ENCODE assay signal across 29 cellular contexts in the genomic region with DNA sequence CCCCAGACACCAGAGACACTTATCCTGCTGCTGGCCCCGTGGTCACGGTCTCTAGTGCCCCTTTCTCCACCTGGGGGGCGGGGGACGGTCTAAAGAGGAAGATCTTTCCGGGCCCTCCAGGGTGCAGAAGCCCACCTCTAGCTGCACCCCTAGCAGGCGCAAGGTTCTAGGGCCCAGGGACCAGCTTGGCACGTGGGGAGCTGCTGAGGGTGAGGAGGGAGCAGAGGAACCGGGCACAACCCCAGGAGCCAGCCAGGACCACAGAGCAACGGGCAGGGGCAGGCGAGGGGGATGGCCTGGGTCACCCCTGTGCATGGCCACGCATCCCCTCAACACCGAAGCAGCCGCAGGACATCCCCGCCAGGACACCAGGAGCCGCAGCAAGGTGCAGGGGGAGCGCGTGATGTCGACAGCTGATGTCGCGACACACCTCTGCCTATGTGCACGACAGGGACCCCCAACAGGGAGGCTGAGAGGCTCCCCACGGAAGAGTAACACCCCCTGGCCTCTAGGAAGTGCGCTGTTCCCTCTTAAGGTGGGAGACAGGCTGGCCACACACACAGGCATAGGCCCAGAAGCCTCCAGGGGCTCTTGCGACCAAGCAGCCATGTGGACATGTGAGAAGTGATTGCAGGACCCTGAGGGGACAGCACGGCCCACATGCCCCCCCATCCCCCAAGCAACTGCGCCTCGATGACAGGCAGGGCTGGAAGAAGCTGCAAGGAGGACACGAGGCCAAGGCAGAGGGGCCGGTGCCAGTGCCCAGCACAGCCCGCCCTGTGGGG. TPM values are rescaled to one million over a fixed set of nuclear protein-coding genes. Genes with fewer than 3 reads are reported as not detected.
"Had no signal": no experiment of that assay in that cellular context is flagged by ENCODE, and none has a peak within 500 bp of the region (broad histone marks: within the 10 kb centered on the region; RNA-seq: fewer than 3 reads in every experiment).

No MANE protein-coding gene starts in this region.

- DNase-seq: activated CD4-positive, alpha-beta T cell treated with anti-CD3 and anti-CD28 coated beads for 4 hours; activated CD4-positive, alpha-beta T cell treated with anti-CD3 and anti-CD28 coated beads, Interleukin-2, amount 50 U/mL, for 4 hours; activated effector memory CD4-positive, alpha-beta T cell treated with Interleukin-2 at 50 U/mL for 16 hours; activated naive CD4-positive, alpha-beta T cell treated with Interleukin-2 at 50 U/mL for 16 hours; activated T-cell treated with anti-CD3 and anti-CD28 coated beads for 4 hours; anterior cingulate cortex; dermis blood vessel endothelial cell; effector CD8-positive, alpha-beta T cell; esophagus squamous epithelium; foreskin melanocyte; islet precursor cell; left cardiac atrium; naive thymus-derived CD4-positive, alpha-beta T cell; nucleus accumbens; stimulated activated CD4-positive, alpha-beta T cell treated with anti-CD3 and anti-CD28 coated beads, Interleukin-12 subunit alpha, Interleukin-12 subunit beta, amount 100 ng/mL, for 4 hours; stimulated activated CD4-positive, alpha-beta T cell treated with anti-CD3 and anti-CD28 coated beads, Interleukin-4, amount 100 ng/mL, for 1 hour; stimulated activated naive CD8-positive, alpha-beta T cell treated with anti-CD3 and anti-CD28 coated beads, Interleukin-15, amount 100 ng/mL, for 72 hours; T-helper 9 cell; thyroid gland; upper lobe of right lung had no signal

- H3K79me2 ChIP-seq: parathyroid adenoma had no signal

- H3K27me3 ChIP-seq: esophagus squamous epithelium, right lobe of liver, thyroid gland, upper lobe of right lung had no signal

- H3K9ac ChIP-seq: parathyroid adenoma had no signal

- ATAC-seq: left cardiac atrium; naive thymus-derived CD4-positive, alpha-beta T cell; right lobe of liver; stimulated activated naive CD8-positive, alpha-beta T cell treated with anti-CD3 and anti-CD28 coated beads, Interleukin-15, amount 100 ng/mL, for 72 hours; upper lobe of right lung had no signal

- H3K36me3 ChIP-seq: thyroid gland, upper lobe of right lung had no signal

- H3K4me1 ChIP-seq: parathyroid adenoma, upper lobe of right lung had no signal

- H3K9me3 ChIP-seq: esophagus squamous epithelium, right lobe of liver, thyroid gland, upper lobe of right lung had no signal

- FAIRE-seq: bronchial epithelial cell, colon, endometrium, TTC549 had no signal

- H3K4me3 ChIP-seq: esophagus squamous epithelium, right lobe of liver, skin epidermis, thyroid gland, upper lobe of right lung had no signal

- H3K27ac ChIP-seq: epithelial cell of prostate, esophagus squamous epithelium, parathyroid adenoma, right lobe of liver, skin epidermis, thyroid gland, upper lobe of right lung, VCaP had no signal

- H2AFZ ChIP-seq: parathyroid adenoma had no signal

RNA-seq across cellular contexts. Expression of a gene that starts 5.1 kb away (rescaled TPM):
- polyA plus RNA-seq: naive thymus-derived CD4-positive, alpha-beta T cell had no signal
